26 cellular contexts compared by ENCODE assay signal in genomic region chr7:92259610-92260247, GRCh38. TPM values are rescaled to one million over a fixed set of nuclear protein-coding genes. Genes with fewer than 3 reads are reported as not detected.
A peak's percentile ranks its signal among the peaks of the same experiment; 100 is the strongest.
DNase-seq lines count a peak whose midpoint lies in the region; FAIRE-seq and TF ChIP-seq lines count a peak whose summit lies in the region.
"Had no signal": no experiment of that assay in that cellular context is flagged by ENCODE, and none has a peak within 500 bp of the region (broad histone marks: within the 10 kb centered on the region; RNA-seq: fewer than 3 reads in every experiment).

No MANE protein-coding gene starts in this region.

- no peak for TF ChIP-seq POLR2A in breast epithelium (IDR thresholded peaks at IDR 0.05)
- no peak for TF ChIP-seq POLR2A in transverse colon (IDR thresholded peaks at IDR 0.05)

- no peak overlapping the region for H3K4me3 Mint-ChIP-seq in MCF 10A (ENCODE audit: unreplicated experiment)
- peak overlapping the region in 1 of 8 donors; percentile 14 for H3K4me3 Mint-ChIP-seq in CD4-positive, alpha-beta memory T cell
- H3K4me3 Mint-ChIP-seq: activated CD8-positive, alpha-beta T cell treated with anti-CD3 and anti-CD28 coated beads for 36 hours; T-helper 2 cell treated with Interferon-gamma antibody and Interleukin-4, amounts not matched to agents 5 μg/mL and 100 μg/mL, for 36 hours had no signal

- peak overlapping the region; percentile 10 for H3K27ac Mint-ChIP-seq in MCF 10A (ENCODE audit: low read depth, unreplicated experiment)
- H3K27ac Mint-ChIP-seq in CD4-positive, alpha-beta memory T cell = peak overlapping the region in 3 of 7 donors; percentile 41 to 71 (median 54)
- H3K27ac Mint-ChIP-seq: activated CD8-positive, alpha-beta T cell treated with anti-CD3 and anti-CD28 coated beads for 36 hours; T-helper 2 cell treated with Interferon-gamma antibody and Interleukin-4, amounts not matched to agents 5 μg/mL and 100 μg/mL, for 36 hours had no signal

- H4K20me1 ChIP-seq in mammary epithelial cell (ENCODE audit: insufficient read depth, low read length) = no peaks in the 10 kb centered on the region

- no peaks in the 10 kb centered on the region for H3K27me3 Mint-ChIP-seq in MCF 10A (ENCODE audit: insufficient read depth, unreplicated experiment)
- H3K27me3 Mint-ChIP-seq in CD4-positive, alpha-beta memory T cell = no peaks in the 10 kb centered on the region
- H3K27me3 Mint-ChIP-seq: activated CD8-positive, alpha-beta T cell treated with anti-CD3 and anti-CD28 coated beads for 36 hours had no signal

- H3K27ac ChIP-seq in breast epithelium (no peak overlapping the region), mammary epithelial cell (ENCODE audit: insufficient read depth, low read depth, low read length) (peak overlapping the region; percentile 43), transverse colon (no peak overlapping the region)
- H3K27ac ChIP-seq in CD4-positive, alpha-beta memory T cell (ENCODE audit: low read depth, low read length) = no peak overlapping the region
- H3K27ac ChIP-seq: BLaER1 treated with 17β-estradiol and CSF1 and Interleukin-3, amounts not matched to agents 10 nM and 100 nM; cardiac muscle cell; KMS-11; Peyer's patch; spleen; upper lobe of left lung; WERI-Rb-1 had no signal

- 97% methylated on average over 2 of the region's 2 CpGs for WGBS in mammary epithelial cell (ENCODE audit: low coverage, missing lambda C conversion rate)
- 81 to 92% methylated on average over 2 of the region's 2 CpGs for WGBS in transverse colon (ENCODE audit: low coverage in 1 of 2), 2 donors

- FAIRE-seq in urothelium cell line (lab: Jason Lieb, UNC) = no peak
- FAIRE-seq: endometrium had no signal

- POLR2A ChIA-PET in MCF 10A (lab: Yijun Ruan, JAX) = interaction anchor here (1.2 to 1.9 kb wide), 2 partner anchors 13 to 14 kb away, joined by 7 to 12 read pairs; partner anchors contain the start of genes ANKIB1 and KRIT1
- POLR2A ChIA-PET in CD4-positive, alpha-beta memory T cell (lab: Charles Lee; ENCODE audit: partially characterized antibody) = no interaction called here

- H3K4me3 ChIP-seq in breast epithelium (no peak overlapping the region), mammary epithelial cell (replicated peaks in 1 of 3; ENCODE audit: insufficient read depth in 1 of 3, low read depth in 2 of 3, low read length in 3 of 3) (no peak overlapping the region), transverse colon (no peak overlapping the region), H7 (ENCODE audit: insufficient read depth, low read depth, low read length) (no peak overlapping the region)
- H3K4me3 ChIP-seq in CD4-positive, alpha-beta memory T cell (ENCODE audit: low read length in 2 of 2) = no peak overlapping the region
- H3K4me3 ChIP-seq: BLaER1 treated with 17β-estradiol and CSF1 and Interleukin-3, amounts not matched to agents 10 nM and 100 nM; cardiac muscle cell; Peyer's patch; spleen; upper lobe of left lung had no signal

- H3K4me1 Mint-ChIP-seq in MCF 10A (ENCODE audit: insufficient read depth, unreplicated experiment) = peaks cover 24% of the 10 kb centered on the region
- peaks cover 17 to 32% (median 23%) of the 10 kb centered on the region in 4 donors for H3K4me1 Mint-ChIP-seq in CD4-positive, alpha-beta memory T cell

- no peak for DNase-seq in MCF 10A (ENCODE audit: unreplicated experiment)
- no peak for DNase-seq in breast epithelium (ENCODE audit: low spot score in 2 of 2)
- DNase-seq in NAMALWA (ENCODE audit: low spot score) = peak; percentile 19
- DNase-seq in mammary epithelial cell = no peak
- DNase-seq in urothelium cell line (ENCODE audit: low spot score) = peak; percentile 6
- no peak for DNase-seq in transverse colon
- DNase-seq in CD4-positive, alpha-beta memory T cell = no peak
- DNase-seq in H7 = no peak
- DNase-seq: activated CD8-positive, alpha-beta T cell treated with anti-CD3 and anti-CD28 coated beads for 36 hours; activated gamma-delta T cell treated with Interleukin-2 at 50 U/mL for 16 hours; kidney glomerular epithelial cell; NCI-H1092; NCI-H1930; NCI-H774; nucleus accumbens; Peyer's patch; SK-N-SH; spleen; stimulated activated CD4-positive, alpha-beta T cell treated with anti-CD3 and anti-CD28 coated beads, Interleukin-4, amount 100 ng/mL, for 24 hours; WERI-Rb-1 had no signal

- TF ChIP-seq EP300 in transverse colon (IDR thresholded peaks at IDR 0.05; ENCODE audit: low read depth) = no peak

- peaks cover 14% of the 10 kb centered on the region for H3K9me3 Mint-ChIP-seq in MCF 10A (ENCODE audit: unreplicated experiment)
- H3K9me3 Mint-ChIP-seq in CD4-positive, alpha-beta memory T cell = peaks cover 0 to 4% (median 0%) of the 10 kb centered on the region in 8 donors

- CTCF ChIA-PET in MCF 10A (lab: Yijun Ruan, JAX) = interaction anchor here (0.5 to 0.7 kb wide), 4 partner anchors 131 to 1636 kb away, joined by 3 to 4 read pairs (median 3); no protein-coding TSS in a partner anchor
- CTCF ChIA-PET in mammary epithelial cell (lab: Charles Lee; ENCODE audit: low non-redundant PET) = interaction anchor here (0.6 kb wide), 1 partner anchor 379 kb away, joined by 3 read pairs; no protein-coding TSS in a partner anchor
- CTCF ChIA-PET in CD4-positive, alpha-beta memory T cell (lab: Charles Lee; ENCODE audit: partially characterized antibody) = interaction anchor here (1.0 kb wide), 1 partner anchor 32 kb away, joined by 3 read pairs; no protein-coding TSS in a partner anchor

- dilution Hi-C loops in mammary epithelial cell (cut with HindIII; ENCODE audit: low sequenced_read_pairs) = no loop called here

- H3K36me3 ChIP-seq in breast epithelium (no peaks in the 10 kb centered on the region), mammary epithelial cell (ENCODE audit: insufficient read depth, low read length) (no peaks in the 10 kb centered on the region), transverse colon (no peaks in the 10 kb centered on the region), H7 (replicated peaks; ENCODE audit: control insufficient read depth, insufficient read depth, low read length) (no peaks in the 10 kb centered on the region)
- no peaks in the 10 kb centered on the region for H3K36me3 ChIP-seq in CD4-positive, alpha-beta memory T cell (ENCODE audit: insufficient read depth, low read length)
- H3K36me3 ChIP-seq: cardiac muscle cell, Peyer's patch, upper lobe of left lung, WERI-Rb-1 had no signal

- peaks cover 80% of the 10 kb centered on the region for H3K79me2 ChIP-seq in mammary epithelial cell (ENCODE audit: insufficient read depth, low read length)

- H3K9me3 ChIP-seq in breast epithelium = no peaks in the 10 kb centered on the region
- no peaks in the 10 kb centered on the region for H3K9me3 ChIP-seq in mammary epithelial cell (replicated peaks; ENCODE audit: insufficient read depth, low read length)
- H3K9me3 ChIP-seq in transverse colon = no peaks in the 10 kb centered on the region
- H3K9me3 ChIP-seq in CD4-positive, alpha-beta memory T cell (ENCODE audit: control insufficient read depth in 1 of 2, low read length in 2 of 2) = no peaks in the 10 kb centered on the region
- H3K9me3 ChIP-seq: Peyer's patch, upper lobe of left lung had no signal

- no peak overlapping the region for H2AFZ ChIP-seq in mammary epithelial cell (ENCODE audit: low read depth, low read length)

- in situ Hi-C loops in mammary epithelial cell (cut with MboI; ENCODE audit: low sequenced_read_pairs in 2 of 2) = no loop called here
- in situ Hi-C loops in transverse colon (cut with MboI; ENCODE audit: low pct_ligation_motif_present in 1 of 4, low pct_unique_long_range_greater_than_20kb in 1 of 4, low sequenced_read_pairs in 3 of 4) = no loop called here

- no peak for TF ChIP-seq CTCF in MCF 10A (IDR thresholded peaks at IDR 0.05; ENCODE audit: unreplicated experiment)
- no peak for TF ChIP-seq CTCF in breast epithelium (IDR thresholded peaks at IDR 0.05)
- no peak for TF ChIP-seq CTCF in mammary epithelial cell (conservative IDR thresholded peaks at IDR 0.05 in 1 of 2, IDR thresholded peaks at IDR 0.05 in 1 of 2; ENCODE audit: extremely low read depth in 1 of 2, insufficient read depth in 1 of 2, low read depth in 1 of 2, low read length in 2 of 2)
- no peak for TF ChIP-seq CTCF in transverse colon (IDR thresholded peaks at IDR 0.05)

- no peak overlapping the region for H3K9ac ChIP-seq in mammary epithelial cell (ENCODE audit: insufficient read depth, low read length)
- H3K9ac ChIP-seq: BLaER1 treated with 17β-estradiol and CSF1 and Interleukin-3, amounts not matched to agents 10 nM and 100 nM; KMS-11; SK-N-SH had no signal

- no peaks in the 10 kb centered on the region for H3K27me3 ChIP-seq in breast epithelium
- H3K27me3 ChIP-seq in mammary epithelial cell (ENCODE audit: insufficient read depth, low read length) = no peaks in the 10 kb centered on the region
- no peaks in the 10 kb centered on the region for H3K27me3 ChIP-seq in transverse colon
- no peaks in the 10 kb centered on the region for H3K27me3 ChIP-seq in CD4-positive, alpha-beta memory T cell (ENCODE audit: insufficient read depth, low read length)
- no peaks in the 10 kb centered on the region for H3K27me3 ChIP-seq in H7 (ENCODE audit: control insufficient read depth, insufficient read depth, low read length)
- H3K27me3 ChIP-seq: BLaER1 treated with 17β-estradiol and CSF1 and Interleukin-3, amounts not matched to agents 10 nM and 100 nM; cardiac muscle cell; Peyer's patch; spleen; upper lobe of left lung had no signal

- H3K4me1 ChIP-seq in breast epithelium (no peaks in the 10 kb centered on the region), mammary epithelial cell (ENCODE audit: insufficient read depth, low read length) (peaks cover 11% of the 10 kb centered on the region), transverse colon (no peaks in the 10 kb centered on the region)
- H3K4me1 ChIP-seq in CD4-positive, alpha-beta memory T cell (ENCODE audit: insufficient read depth, low read length) = no peaks in the 10 kb centered on the region
- H3K4me1 ChIP-seq: Peyer's patch, upper lobe of left lung had no signal

- intact Hi-C loops in MCF 10A (cut with micrococcal nuclease) (no loop called here), breast epithelium (cut with DNase I; ENCODE audit: low total_unique reads) (no loop called here), mammary epithelial cell (cut with micrococcal nuclease) (no loop called here), transverse colon (cut with DNase I; ENCODE audit: low total_unique reads) (no loop called here)
- intact Hi-C loops in CD4-positive, alpha-beta memory T cell (cut with micrococcal nuclease) = no loop called here

- BruUV-seq in MCF 10A (replicated peaks; lab: Mats Ljungman, UMichigan) (no TSS peak), mammary epithelial cell (replicated peaks; lab: Mats Ljungman, UMichigan) (no TSS peak)

- H3K36me3 Mint-ChIP-seq in MCF 10A (ENCODE audit: insufficient read depth, unreplicated experiment) = peaks cover 6% of the 10 kb centered on the region
- H3K36me3 Mint-ChIP-seq in CD4-positive, alpha-beta memory T cell = peaks cover 15 to 34% of the 10 kb centered on the region in 2 donors

- H3K4me2 ChIP-seq in mammary epithelial cell (ENCODE audit: insufficient read depth, low read depth, low read length) = no peak overlapping the region
- H3K4me2 ChIP-seq: KMS-11, SK-N-SH had no signal

RNA-seq across cellular contexts. Expression of gene ANKIB1, which starts 14.0 kb away (rescaled TPM):
- total RNA-seq in MCF 10A (2022) = 33.0 and 40.1 TPM in 2 replicates
- 10 to 100 TPM; 51.8 to 61.3 (median 54.2) TPM for total RNA-seq in breast epithelium
- 10 to 100 TPM; 57.3 to 61.2 TPM for total RNA-seq in mammary epithelial cell
- polyA plus RNA-seq in mammary epithelial cell = 22.3 TPM
- 42.6 TPM for polyA minus RNA-seq in mammary epithelial cell
- total RNA-seq in transverse colon = 10 to 100 TPM; 29.9 to 45.9 (median 38.5) TPM
- 10 to 100 TPM; 77.7 to 78.5 TPM for total RNA-seq in CD4-positive, alpha-beta memory T cell
- polyA plus RNA-seq in CD4-positive, alpha-beta memory T cell = 10 to 100 TPM in 1 of 2 donors, 1 to 10 TPM in 1; 3.7 to 10.2 TPM
- total RNA-seq in H7 (2014; rRNA removed; shearing (Covaris generic)) = 17.5 and 26.4 TPM in 2 replicates

RNA-seq across cellular contexts. Expression of gene KRIT1, which starts 14.0 kb away (rescaled TPM):
- total RNA-seq in MCF 10A (2022) = 38.9 and 41.3 TPM in 2 replicates
- total RNA-seq in breast epithelium = 10 to 100 TPM; 64.6 to 95.7 (median 74.6) TPM
- 10 to 100 TPM; 33.5 to 40.2 TPM for total RNA-seq in mammary epithelial cell
- 28.6 TPM for polyA plus RNA-seq in mammary epithelial cell
- 28.0 TPM for polyA minus RNA-seq in mammary epithelial cell
- 10 to 100 TPM; 29.9 to 95.7 (median 65.5) TPM for total RNA-seq in transverse colon
- 10 to 100 TPM; 66.0 to 80.7 TPM for total RNA-seq in CD4-positive, alpha-beta memory T cell
- 10 to 100 TPM in 1 of 2 donors, 1 to 10 TPM in 1; 7.7 to 21.4 TPM for polyA plus RNA-seq in CD4-positive, alpha-beta memory T cell
- 18.3 and 19.8 TPM in 2 replicates for total RNA-seq in H7 (2014; rRNA removed; shearing (Covaris generic))

Comparison
In these comparisons a context has a peak if more than half of its experiments do, and no peak if none do; other contexts are left out.
1. DNase-seq: peak in NAMALWA (single experiment) and urothelium cell line (single experiment); none in MCF 10A (single experiment), breast epithelium (0 of 2), mammary epithelial cell (single experiment), transverse colon (single experiment), CD4-positive, alpha-beta memory T cell (0 of 5) and H7 (single experiment).